ENCODE assay signal across 8 cellular contexts in the genomic region with DNA sequence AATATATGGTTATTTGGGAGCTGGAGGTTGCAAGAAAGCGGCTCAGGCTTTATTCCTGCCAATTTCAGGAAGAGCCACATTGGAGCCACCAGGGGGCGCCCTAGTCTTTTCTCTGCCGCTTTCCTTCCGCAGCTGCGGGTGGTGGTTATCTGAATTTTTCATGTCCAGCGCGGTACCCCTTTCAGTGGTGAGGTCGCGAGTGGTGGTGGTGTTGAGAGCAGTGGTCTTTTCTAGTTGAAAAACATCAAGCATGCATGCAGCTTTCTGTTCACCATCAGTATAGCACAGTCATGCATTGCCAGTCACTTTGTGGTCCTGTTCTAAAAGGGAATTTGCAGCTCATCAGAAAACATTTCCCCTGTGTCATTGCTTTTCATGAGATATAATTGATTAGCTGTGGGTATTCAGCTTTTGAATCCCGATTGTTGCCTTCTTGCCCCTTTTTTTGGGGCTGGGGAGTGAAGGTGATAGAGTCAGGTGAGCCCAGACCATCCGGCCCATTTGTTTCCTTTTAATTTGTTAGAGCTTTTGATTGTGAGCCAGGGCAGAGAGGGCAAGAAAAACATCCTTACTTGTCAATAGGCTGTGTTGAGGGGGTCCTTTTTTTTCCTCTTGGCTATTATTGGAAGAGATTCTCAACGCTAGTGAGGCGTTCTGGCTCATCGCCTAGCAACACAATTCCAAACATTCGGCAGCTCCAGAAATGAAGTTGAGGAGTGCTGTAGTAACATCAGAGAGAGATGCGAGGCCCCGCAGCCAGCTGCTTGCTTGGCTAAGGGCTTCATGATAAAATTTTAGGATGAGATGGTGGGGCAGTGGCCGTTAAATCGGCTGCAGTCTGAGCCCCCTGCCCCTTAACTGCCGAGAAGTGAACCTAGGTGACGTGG.
A peak's percentile ranks its signal among the peaks of the same experiment; 100 is the strongest.
DNase-seq lines count a peak whose midpoint lies in the region; ATAC-seq and TF ChIP-seq lines count a peak whose summit lies in the region.

No MANE protein-coding gene starts in this region.

- no peak for DNase-seq in AG09309 (ENCODE audit: low read depth)
- DNase-seq in H7, result peak; percentile 72
- peak; percentile 31 for DNase-seq in NCI-H82 treated with DMSO at 0.1 percent for 48 hours (lab: John Stamatoyannopoulos, UW; ENCODE audit: unreplicated experiment)
- peak; percentile 65 for DNase-seq in activated CD8-positive, alpha-beta memory T cell treated with anti-CD3 and anti-CD28 coated beads, Interleukin-2, amount 10 ng/mL, durations not matched to agents 7 days and 5 days
- DNase-seq in endodermal cell, result peak; percentile 82
- DNase-seq in mucosa of gallbladder (ENCODE audit: low spot score), result peak; percentile 64
- peak; percentile 45 for DNase-seq in stimulated activated CD8-positive, alpha-beta memory T cell treated with anti-CD3 and anti-CD28 coated beads, Interleukin-7, amount 100 ng/mL, for 24 hours (ENCODE audit: low read depth)

- no peaks in the 10 kb centered on the region for H3K36me3 ChIP-seq in H7 (replicated peaks; ENCODE audit: control insufficient read depth, insufficient read depth, low read length)
- H3K36me3 ChIP-seq in endodermal cell (ENCODE audit: control insufficient read depth, insufficient read depth, low read length), result no peaks in the 10 kb centered on the region

- CTCF ChIA-PET in activated CD8-positive, alpha-beta memory T cell treated with anti-CD3 and anti-CD28 coated beads, Interleukin-2, amount 10 ng/mL, durations not matched to agents 7 days and 5 days (lab: Charles Lee), result interaction anchor here (0.5 to 3.5 kb wide), 40 partner anchors 8 to 1824 kb away, joined by 3 to 42 read pairs (median 4); a partner anchor contains a TSS

- H3K4me1 ChIP-seq in endodermal cell (ENCODE audit: control insufficient read depth, insufficient read depth, low read length), result peaks cover 11% of the 10 kb centered on the region

- no peaks in the 10 kb centered on the region for H3K9me3 Mint-ChIP-seq in activated CD8-positive, alpha-beta memory T cell treated with anti-CD3 and anti-CD28 coated beads, Interleukin-2, amount 10 ng/mL, durations not matched to agents 7 days and 5 days (ENCODE audit: low read depth)
- peaks cover 4% of the 10 kb centered on the region for H3K9me3 Mint-ChIP-seq in endodermal cell

- H3K27me3 Mint-ChIP-seq in activated CD8-positive, alpha-beta memory T cell treated with anti-CD3 and anti-CD28 coated beads, Interleukin-2, amount 10 ng/mL, durations not matched to agents 7 days and 5 days, result no peaks in the 10 kb centered on the region
- H3K27me3 Mint-ChIP-seq in endodermal cell (ENCODE audit: insufficient read depth), result peaks cover 7% of the 10 kb centered on the region

- H3K4me1 Mint-ChIP-seq in activated CD8-positive, alpha-beta memory T cell treated with anti-CD3 and anti-CD28 coated beads, Interleukin-2, amount 10 ng/mL, durations not matched to agents 7 days and 5 days, result peaks cover 4% of the 10 kb centered on the region
- peaks cover 37% of the 10 kb centered on the region for H3K4me1 Mint-ChIP-seq in endodermal cell

- H3K4me3 Mint-ChIP-seq in activated CD8-positive, alpha-beta memory T cell treated with anti-CD3 and anti-CD28 coated beads, Interleukin-2, amount 10 ng/mL, durations not matched to agents 7 days and 5 days, result peak overlapping the region; percentile 32
- no peak overlapping the region for H3K4me3 Mint-ChIP-seq in endodermal cell

- no peak overlapping the region for H3K9ac ChIP-seq in endodermal cell (ENCODE audit: extremely low read depth, low read length, poor library complexity, severe bottlenecking)

- H3K36me3 Mint-ChIP-seq in activated CD8-positive, alpha-beta memory T cell treated with anti-CD3 and anti-CD28 coated beads, Interleukin-2, amount 10 ng/mL, durations not matched to agents 7 days and 5 days, result no peaks in the 10 kb centered on the region
- no peaks in the 10 kb centered on the region for H3K36me3 Mint-ChIP-seq in endodermal cell (ENCODE audit: low read depth)

- H3K27me3 ChIP-seq in H7 (ENCODE audit: control insufficient read depth, insufficient read depth, low read length) (peaks cover under 1% of the 10 kb centered on the region; the same call in 1 of the 2 replicates), endodermal cell (ENCODE audit: control insufficient read depth, insufficient read depth, low read length, poor library complexity, severe bottlenecking) (no peaks in the 10 kb centered on the region)

- 43 to 51% methylated on average over 8 to 21 of the region's 21 CpGs for WGBS in endodermal cell (ENCODE audit: insufficient coverage in 1 of 2, insufficient read length in 1 of 2), 2 experiments

- no peak overlapping the region for H3K27ac Mint-ChIP-seq in activated CD8-positive, alpha-beta memory T cell treated with anti-CD3 and anti-CD28 coated beads, Interleukin-2, amount 10 ng/mL, durations not matched to agents 7 days and 5 days
- H3K27ac Mint-ChIP-seq in endodermal cell, result no peak overlapping the region

- peak; percentile 58 for ATAC-seq in activated CD8-positive, alpha-beta memory T cell treated with anti-CD3 and anti-CD28 coated beads, Interleukin-2, amount 10 ng/mL, durations not matched to agents 7 days and 5 days
- no peak for ATAC-seq in HG03095 (IDR thresholded peaks at IDR 0.05; ENCODE audit: unreplicated experiment)

- TF ChIP-seq CTCF in AG09309 (IDR thresholded peaks at IDR 0.05; ENCODE audit: control insufficient read depth, insufficient read depth, low read depth, low read length, missing control alignments) (peak; percentile 89), endodermal cell (conservative IDR thresholded peaks at IDR 0.05) (peak; percentile 97)

- no peaks in the 10 kb centered on the region for H3K9me3 ChIP-seq in endodermal cell (ENCODE audit: control insufficient read depth, low read length)

- peak overlapping the region; percentile 77 for H3K27ac ChIP-seq in endodermal cell (ENCODE audit: low read depth, low read length)

- no peak overlapping the region for H3K4me3 ChIP-seq in AG09309 (ENCODE audit: control insufficient read depth, low read depth, low read length)
- no peak overlapping the region for H3K4me3 ChIP-seq in H7 (ENCODE audit: insufficient read depth, low read depth, low read length)
- H3K4me3 ChIP-seq in endodermal cell (ENCODE audit: low read length), result no peak overlapping the region
